1 cellular context compared by ENCODE assay signal in the genomic region with DNA sequence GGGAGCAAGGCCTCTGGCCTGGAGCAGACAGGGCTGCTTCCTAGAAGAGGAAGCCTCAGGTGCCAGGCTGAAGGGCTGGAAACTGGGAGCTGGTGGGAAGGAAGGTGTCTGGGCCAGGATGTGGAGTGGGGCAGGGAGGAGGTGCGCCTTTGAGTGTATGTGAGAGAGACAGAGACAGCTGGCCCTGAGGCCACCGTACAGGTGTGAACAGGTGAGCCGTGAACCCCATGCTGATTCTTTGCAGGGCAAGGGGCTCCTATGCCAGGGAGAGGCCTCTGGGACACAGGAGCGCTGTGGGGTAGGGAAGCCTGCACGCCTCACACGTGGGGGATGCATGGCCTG.
TF ChIP-seq lines count a peak whose summit lies in the region.

No MANE protein-coding gene starts in this region.

TF ChIP-seq in HepG2, 621 proteins besides CTCF, POLR2A, EP300 and RAD21 (continues in another document):
- TF ChIP-seq MXD4 (CRISPR knock-in tag; IDR thresholded peaks at IDR 0.05) (no peak), ZNF674 (CRISPR knock-in tag; IDR thresholded peaks at IDR 0.05; ENCODE audit: low read depth) (no peak), HDAC2 (CRISPR knock-in tag; IDR thresholded peaks at IDR 0.05) (no peak), HOXA5 (CRISPR knock-in tag; IDR thresholded peaks at IDR 0.05) (no peak), FOXM1 (CRISPR knock-in tag; IDR thresholded peaks at IDR 0.05) (no peak), GABPA (IDR thresholded peaks at IDR 0.05; ENCODE audit: low read depth, low read length) (no peak), GABPA (CRISPR knock-in tag; IDR thresholded peaks at IDR 0.05; ENCODE audit: low read depth) (no peak), GATA4 (IDR thresholded peaks at IDR 0.05; ENCODE audit: borderline replicate concordance, low read depth) (no peak), ZNF747 (CRISPR knock-in tag; IDR thresholded peaks at IDR 0.05; ENCODE audit: borderline replicate concordance) (no peak), ZNF484 (CRISPR knock-in tag; IDR thresholded peaks at IDR 0.05; ENCODE audit: borderline replicate concordance, low read depth) (no peak), ZNF567 (CRISPR knock-in tag; IDR thresholded peaks at IDR 0.05; ENCODE audit: borderline replicate concordance) (peak; percentile 61; the same call in 1 of the 2 replicates), SRY (CRISPR knock-in tag; IDR thresholded peaks at IDR 0.05) (no peak), ISL2 (CRISPR knock-in tag; IDR thresholded peaks at IDR 0.05) (no peak), KDM5B (CRISPR knock-in tag; IDR thresholded peaks at IDR 0.05; ENCODE audit: borderline replicate concordance) (no peak), ZNF296 (CRISPR knock-in tag; conservative IDR thresholded peaks at IDR 0.05) (no peak), ZNF468 (CRISPR knock-in tag; IDR thresholded peaks at IDR 0.05) (no peak), ZNF207 (IDR thresholded peaks at IDR 0.05; ENCODE audit: borderline replicate concordance) (no peak), AHR (CRISPR knock-in tag; IDR thresholded peaks at IDR 0.05) (no peak), KAT7 (CRISPR knock-in tag; IDR thresholded peaks at IDR 0.05; ENCODE audit: borderline replicate concordance) (peak; percentile 9; the same call in 1 of the 2 replicates), HOXD1 (CRISPR knock-in tag; IDR thresholded peaks at IDR 0.05) (no peak)
- TF ChIP-seq, protein P1, sequence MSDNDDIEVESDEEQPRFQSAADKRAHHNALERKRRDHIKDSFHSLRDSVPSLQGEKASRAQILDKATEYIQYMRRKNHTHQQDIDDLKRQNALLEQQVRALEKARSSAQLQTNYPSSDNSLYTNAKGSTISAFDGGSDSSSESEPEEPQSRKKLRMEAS (IDR thresholded peaks at IDR 0.05), result no peak
- TF ChIP-seq, protein P2, sequence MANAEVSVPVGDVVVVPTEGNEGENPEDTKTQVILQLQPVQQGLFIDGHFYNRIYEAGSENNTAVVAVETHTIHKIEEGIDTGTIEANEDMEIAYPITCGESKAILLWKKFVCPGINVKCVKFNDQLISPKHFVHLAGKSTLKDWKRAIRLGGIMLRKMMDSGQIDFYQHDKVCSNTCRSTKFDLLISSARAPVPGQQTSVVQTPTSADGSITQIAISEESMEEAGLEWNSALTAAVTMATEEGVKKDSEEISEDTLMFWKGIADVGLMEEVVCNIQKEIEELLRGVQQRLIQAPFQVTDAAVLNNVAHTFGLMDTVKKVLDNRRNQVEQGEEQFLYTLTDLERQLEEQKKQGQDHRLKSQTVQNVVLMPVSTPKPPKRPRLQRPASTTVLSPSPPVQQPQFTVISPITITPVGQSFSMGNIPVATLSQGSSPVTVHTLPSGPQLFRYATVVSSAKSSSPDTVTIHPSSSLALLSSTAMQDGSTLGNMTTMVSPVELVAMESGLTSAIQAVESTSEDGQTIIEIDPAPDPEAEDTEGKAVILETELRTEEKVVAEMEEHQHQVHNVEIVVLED (CRISPR knock-in tag; IDR thresholded peaks at IDR 0.05; ENCODE audit: borderline replicate concordance), result no peak
- TF ChIP-seq, protein P3, sequence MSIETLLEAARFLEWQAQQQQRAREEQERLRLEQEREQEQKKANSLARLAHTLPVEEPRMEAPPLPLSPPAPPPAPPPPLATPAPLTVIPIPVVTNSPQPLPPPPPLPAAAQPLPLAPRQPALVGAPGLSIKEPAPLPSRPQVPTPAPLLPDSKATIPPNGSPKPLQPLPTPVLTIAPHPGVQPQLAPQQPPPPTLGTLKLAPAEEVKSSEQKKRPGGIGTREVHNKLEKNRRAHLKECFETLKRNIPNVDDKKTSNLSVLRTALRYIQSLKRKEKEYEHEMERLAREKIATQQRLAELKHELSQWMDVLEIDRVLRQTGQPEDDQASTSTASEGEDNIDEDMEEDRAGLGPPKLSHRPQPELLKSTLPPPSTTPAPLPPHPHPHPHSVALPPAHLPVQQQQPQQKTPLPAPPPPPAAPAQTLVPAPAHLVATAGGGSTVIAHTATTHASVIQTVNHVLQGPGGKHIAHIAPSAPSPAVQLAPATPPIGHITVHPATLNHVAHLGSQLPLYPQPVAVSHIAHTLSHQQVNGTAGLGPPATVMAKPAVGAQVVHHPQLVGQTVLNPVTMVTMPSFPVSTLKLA (IDR thresholded peaks at IDR 0.05), result no peak
- TF ChIP-seq, protein P4, sequence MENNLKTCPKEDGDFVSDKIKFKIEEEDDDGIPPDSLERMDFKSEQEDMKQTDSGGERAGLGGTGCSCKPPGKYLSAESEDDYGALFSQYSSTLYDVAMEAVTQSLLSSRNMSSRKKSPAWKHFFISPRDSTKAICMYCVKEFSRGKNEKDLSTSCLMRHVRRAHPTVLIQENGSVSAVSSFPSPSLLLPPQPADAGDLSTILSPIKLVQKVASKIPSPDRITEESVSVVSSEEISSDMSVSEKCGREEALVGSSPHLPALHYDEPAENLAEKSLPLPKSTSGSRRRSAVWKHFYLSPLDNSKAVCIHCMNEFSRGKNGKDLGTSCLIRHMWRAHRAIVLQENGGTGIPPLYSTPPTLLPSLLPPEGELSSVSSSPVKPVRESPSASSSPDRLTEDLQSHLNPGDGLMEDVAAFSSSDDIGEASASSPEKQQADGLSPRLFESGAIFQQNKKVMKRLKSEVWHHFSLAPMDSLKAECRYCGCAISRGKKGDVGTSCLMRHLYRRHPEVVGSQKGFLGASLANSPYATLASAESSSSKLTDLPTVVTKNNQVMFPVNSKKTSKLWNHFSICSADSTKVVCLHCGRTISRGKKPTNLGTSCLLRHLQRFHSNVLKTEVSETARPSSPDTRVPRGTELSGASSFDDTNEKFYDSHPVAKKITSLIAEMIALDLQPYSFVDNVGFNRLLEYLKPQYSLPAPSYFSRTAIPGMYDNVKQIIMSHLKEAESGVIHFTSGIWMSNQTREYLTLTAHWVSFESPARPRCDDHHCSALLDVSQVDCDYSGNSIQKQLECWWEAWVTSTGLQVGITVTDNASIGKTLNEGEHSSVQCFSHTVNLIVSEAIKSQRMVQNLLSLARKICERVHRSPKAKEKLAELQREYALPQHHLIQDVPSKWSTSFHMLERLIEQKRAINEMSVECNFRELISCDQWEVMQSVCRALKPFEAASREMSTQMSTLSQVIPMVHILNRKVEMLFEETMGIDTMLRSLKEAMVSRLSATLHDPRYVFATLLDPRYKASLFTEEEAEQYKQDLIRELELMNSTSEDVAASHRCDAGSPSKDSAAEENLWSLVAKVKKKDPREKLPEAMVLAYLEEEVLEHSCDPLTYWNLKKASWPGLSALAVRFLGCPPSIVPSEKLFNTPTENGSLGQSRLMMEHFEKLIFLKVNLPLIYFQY (CRISPR knock-in tag; IDR thresholded peaks at IDR 0.05; ENCODE audit: borderline replicate concordance), result no peak
- TF ChIP-seq, protein P5, sequence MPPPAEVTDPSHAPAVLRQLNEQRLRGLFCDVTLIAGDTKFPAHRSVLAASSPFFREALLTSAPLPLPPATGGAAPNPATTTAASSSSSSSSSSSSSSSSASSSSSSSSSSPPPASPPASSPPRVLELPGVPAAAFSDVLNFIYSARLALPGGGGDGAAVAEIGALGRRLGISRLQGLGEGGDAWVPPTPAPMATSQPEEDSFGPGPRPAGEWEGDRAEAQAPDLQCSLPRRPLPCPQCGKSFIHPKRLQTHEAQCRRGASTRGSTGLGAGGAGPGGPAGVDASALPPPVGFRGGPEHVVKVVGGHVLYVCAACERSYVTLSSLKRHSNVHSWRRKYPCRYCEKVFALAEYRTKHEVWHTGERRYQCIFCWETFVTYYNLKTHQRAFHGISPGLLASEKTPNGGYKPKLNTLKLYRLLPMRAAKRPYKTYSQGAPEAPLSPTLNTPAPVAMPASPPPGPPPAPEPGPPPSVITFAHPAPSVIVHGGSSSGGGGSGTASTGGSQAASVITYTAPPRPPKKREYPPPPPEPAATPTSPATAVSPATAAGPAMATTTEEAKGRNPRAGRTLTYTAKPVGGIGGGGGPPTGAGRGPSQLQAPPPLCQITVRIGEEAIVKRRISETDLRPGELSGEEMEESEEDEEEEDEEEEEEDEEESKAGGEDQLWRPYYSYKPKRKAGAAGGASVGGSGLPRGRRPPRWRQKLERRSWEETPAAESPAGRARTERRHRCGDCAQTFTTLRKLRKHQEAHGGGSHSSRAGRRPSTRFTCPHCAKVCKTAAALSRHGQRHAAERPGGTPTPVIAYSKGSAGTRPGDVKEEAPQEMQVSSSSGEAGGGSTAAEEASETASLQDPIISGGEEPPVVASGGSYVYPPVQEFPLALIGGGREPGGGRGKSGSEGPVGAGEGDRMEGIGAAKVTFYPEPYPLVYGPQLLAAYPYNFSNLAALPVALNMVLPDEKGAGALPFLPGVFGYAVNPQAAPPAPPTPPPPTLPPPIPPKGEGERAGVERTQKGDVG (CRISPR knock-in tag; IDR thresholded peaks at IDR 0.05; ENCODE audit: borderline replicate concordance), result peak; percentile 75; the same call in 1 of the 2 replicates
- TF ChIP-seq, protein P6, sequence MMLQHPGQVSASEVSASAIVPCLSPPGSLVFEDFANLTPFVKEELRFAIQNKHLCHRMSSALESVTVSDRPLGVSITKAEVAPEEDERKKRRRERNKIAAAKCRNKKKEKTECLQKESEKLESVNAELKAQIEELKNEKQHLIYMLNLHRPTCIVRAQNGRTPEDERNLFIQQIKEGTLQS (CRISPR knock-in tag; IDR thresholded peaks at IDR 0.05), result no peak
- TF ChIP-seq, protein P7, sequence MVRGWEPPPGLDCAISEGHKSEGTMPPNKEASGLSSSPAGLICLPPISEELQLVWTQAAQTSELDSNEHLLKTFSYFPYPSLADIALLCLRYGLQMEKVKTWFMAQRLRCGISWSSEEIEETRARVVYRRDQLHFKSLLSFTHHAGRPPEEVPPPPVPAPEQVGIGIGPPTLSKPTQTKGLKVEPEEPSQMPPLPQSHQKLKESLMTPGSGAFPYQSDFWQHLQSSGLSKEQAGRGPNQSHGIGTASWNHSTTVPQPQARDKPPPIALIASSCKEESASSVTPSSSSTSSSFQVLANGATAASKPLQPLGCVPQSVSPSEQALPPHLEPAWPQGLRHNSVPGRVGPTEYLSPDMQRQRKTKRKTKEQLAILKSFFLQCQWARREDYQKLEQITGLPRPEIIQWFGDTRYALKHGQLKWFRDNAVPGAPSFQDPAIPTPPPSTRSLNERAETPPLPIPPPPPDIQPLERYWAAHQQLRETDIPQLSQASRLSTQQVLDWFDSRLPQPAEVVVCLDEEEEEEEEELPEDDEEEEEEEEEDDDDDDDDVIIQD (CRISPR knock-in tag; IDR thresholded peaks at IDR 0.05; ENCODE audit: low read depth), result no peak
- TF ChIP-seq, protein P8, sequence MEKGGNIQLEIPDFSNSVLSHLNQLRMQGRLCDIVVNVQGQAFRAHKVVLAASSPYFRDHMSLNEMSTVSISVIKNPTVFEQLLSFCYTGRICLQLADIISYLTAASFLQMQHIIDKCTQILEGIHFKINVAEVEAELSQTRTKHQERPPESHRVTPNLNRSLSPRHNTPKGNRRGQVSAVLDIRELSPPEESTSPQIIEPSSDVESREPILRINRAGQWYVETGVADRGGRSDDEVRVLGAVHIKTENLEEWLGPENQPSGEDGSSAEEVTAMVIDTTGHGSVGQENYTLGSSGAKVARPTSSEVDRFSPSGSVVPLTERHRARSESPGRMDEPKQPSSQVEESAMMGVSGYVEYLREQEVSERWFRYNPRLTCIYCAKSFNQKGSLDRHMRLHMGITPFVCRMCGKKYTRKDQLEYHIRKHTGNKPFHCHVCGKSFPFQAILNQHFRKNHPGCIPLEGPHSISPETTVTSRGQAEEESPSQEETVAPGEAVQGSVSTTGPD (CRISPR knock-in tag; IDR thresholded peaks at IDR 0.05), result no peak
- TF ChIP-seq, protein P9, sequence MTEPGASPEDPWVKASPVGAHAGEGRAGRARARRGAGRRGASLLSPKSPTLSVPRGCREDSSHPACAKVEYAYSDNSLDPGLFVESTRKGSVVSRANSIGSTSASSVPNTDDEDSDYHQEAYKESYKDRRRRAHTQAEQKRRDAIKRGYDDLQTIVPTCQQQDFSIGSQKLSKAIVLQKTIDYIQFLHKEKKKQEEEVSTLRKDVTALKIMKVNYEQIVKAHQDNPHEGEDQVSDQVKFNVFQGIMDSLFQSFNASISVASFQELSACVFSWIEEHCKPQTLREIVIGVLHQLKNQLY (CRISPR knock-in tag; IDR thresholded peaks at IDR 0.05), result peak; percentile 60; the same call in 1 of the 2 replicates
- TF ChIP-seq, protein P10, sequence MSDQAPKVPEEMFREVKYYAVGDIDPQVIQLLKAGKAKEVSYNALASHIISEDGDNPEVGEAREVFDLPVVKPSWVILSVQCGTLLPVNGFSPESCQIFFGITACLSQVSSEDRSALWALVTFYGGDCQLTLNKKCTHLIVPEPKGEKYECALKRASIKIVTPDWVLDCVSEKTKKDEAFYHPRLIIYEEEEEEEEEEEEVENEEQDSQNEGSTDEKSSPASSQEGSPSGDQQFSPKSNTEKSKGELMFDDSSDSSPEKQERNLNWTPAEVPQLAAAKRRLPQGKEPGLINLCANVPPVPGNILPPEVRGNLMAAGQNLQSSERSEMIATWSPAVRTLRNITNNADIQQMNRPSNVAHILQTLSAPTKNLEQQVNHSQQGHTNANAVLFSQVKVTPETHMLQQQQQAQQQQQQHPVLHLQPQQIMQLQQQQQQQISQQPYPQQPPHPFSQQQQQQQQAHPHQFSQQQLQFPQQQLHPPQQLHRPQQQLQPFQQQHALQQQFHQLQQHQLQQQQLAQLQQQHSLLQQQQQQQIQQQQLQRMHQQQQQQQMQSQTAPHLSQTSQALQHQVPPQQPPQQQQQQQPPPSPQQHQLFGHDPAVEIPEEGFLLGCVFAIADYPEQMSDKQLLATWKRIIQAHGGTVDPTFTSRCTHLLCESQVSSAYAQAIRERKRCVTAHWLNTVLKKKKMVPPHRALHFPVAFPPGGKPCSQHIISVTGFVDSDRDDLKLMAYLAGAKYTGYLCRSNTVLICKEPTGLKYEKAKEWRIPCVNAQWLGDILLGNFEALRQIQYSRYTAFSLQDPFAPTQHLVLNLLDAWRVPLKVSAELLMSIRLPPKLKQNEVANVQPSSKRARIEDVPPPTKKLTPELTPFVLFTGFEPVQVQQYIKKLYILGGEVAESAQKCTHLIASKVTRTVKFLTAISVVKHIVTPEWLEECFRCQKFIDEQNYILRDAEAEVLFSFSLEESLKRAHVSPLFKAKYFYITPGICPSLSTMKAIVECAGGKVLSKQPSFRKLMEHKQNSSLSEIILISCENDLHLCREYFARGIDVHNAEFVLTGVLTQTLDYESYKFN (CRISPR knock-in tag; conservative IDR thresholded peaks at IDR 0.05), result no peak
- TF ChIP-seq, protein P11, sequence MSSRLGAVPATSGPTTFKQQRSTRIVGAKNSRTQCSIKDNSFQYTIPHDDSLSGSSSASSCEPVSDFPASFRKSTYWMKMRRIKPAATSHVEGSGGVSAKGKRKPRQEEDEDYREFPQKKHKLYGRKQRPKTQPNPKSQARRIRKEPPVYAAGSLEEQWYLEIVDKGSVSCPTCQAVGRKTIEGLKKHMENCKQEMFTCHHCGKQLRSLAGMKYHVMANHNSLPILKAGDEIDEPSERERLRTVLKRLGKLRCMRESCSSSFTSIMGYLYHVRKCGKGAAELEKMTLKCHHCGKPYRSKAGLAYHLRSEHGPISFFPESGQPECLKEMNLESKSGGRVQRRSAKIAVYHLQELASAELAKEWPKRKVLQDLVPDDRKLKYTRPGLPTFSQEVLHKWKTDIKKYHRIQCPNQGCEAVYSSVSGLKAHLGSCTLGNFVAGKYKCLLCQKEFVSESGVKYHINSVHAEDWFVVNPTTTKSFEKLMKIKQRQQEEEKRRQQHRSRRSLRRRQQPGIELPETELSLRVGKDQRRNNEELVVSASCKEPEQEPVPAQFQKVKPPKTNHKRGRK (CRISPR knock-in tag; IDR thresholded peaks at IDR 0.05), result 0 out of 2 replicates have a peak, but pooled peaks have one; percentile 37
